Comparison of ENCODE assay signal across 20 cellular contexts in the genomic region with DNA sequence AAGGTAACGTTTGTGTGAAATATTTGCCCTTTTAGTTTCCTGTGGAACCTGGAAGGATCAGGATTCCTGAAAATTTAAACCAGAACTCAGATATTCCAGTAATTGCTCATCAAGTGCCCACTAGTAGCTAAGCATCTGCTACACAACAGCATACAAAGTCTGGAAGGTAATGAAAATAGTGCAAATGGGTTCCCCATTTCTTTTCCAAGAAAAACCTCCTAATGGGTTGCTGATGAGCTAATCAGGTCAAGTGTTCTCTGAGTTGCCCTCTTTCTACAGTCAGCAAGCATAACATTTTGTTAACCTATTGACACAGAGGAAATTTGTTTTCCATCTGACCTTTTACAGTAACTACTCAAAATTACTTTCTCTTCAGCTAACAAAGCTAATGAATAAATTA.
A peak's percentile ranks its signal among the peaks of the same experiment; 100 is the strongest.
DNase-seq lines count a peak whose midpoint lies in the region; ATAC-seq, FAIRE-seq and TF ChIP-seq lines count a peak whose summit lies in the region.
"Had no signal": no experiment of that assay in that cellular context is flagged by ENCODE, and none has a peak within 500 bp of the region (broad histone marks: within the 10 kb centered on the region; RNA-seq: fewer than 3 reads in every experiment).

No MANE protein-coding gene starts in this region.

- 44% methylated on average over 1 of the region's 1 CpG for WGBS in A549 (ENCODE audit: missing lambda C conversion rate)
- 0% methylated on average over 1 of the region's 1 CpG for WGBS in K562 (ENCODE audit: insufficient coverage, low coverage, missing lambda C conversion rate)

- no peak for ATAC-seq in A549
- no peak for ATAC-seq in K562
- ATAC-seq: CD8-positive, alpha-beta T cell had no signal

- H3K9me3 ChIP-seq in A549 (no peaks in the 10 kb centered on the region; the same call in 2 of the 3 replicates), K562 (replicated peaks; ENCODE audit: control insufficient read depth, insufficient read depth, low read depth, low read length) (no peaks in the 10 kb centered on the region)
- H3K9me3 ChIP-seq: BLaER1, Caco-2, HAP-1 had no signal

- H3K27ac ChIP-seq in A549 (no peak overlapping the region), K562 (ENCODE audit: extremely low read depth, low read depth, low read length) (no peak overlapping the region)
- H3K27ac ChIP-seq: BLaER1, C4-2B had no signal

- TF ChIP-seq POLR2A in A549 (IDR thresholded peaks at IDR 0.05; ENCODE audit: low read length), result no peak
- no peak for TF ChIP-seq POLR2A in K562 (conservative IDR thresholded peaks at IDR 0.05)

- BruUV-seq in K562 (replicated peaks; lab: Mats Ljungman, UMichigan), result no TSS peak

- FAIRE-seq in A549 (lab: Jason Lieb, UNC), result peak; percentile 74
- FAIRE-seq in K562 (lab: Jason Lieb, UNC), result no peak
- FAIRE-seq: GM12892, H54 had no signal

- intact Hi-C loops in K562 (cut with micrococcal nuclease), result no loop called here

- POLR2A ChIA-PET in A549 (lab: Yijun Ruan, JAX) (no interaction called here), K562 (lab: Yijun Ruan, JAX) (interaction anchor here (0.6 kb wide), 1 partner anchor 37 kb away, joined by 3 read pairs; no protein-coding TSS in a partner anchor)

- no peak for TF ChIP-seq CTCF in A549 (IDR thresholded peaks at IDR 0.05)
- TF ChIP-seq CTCF in K562 (IDR thresholded peaks at IDR 0.05 in 2 of 3, conservative IDR thresholded peaks at IDR 0.05 in 1 of 3; ENCODE audit: insufficient read depth in 2 of 3, low read depth in 1 of 3, low read length in 3 of 3), result no peak

- H3K4me1 ChIP-seq in A549 (no peaks in the 10 kb centered on the region), K562 (replicated peaks in 1 of 2; ENCODE audit: control insufficient read depth in 2 of 2, insufficient read depth in 2 of 2, low read length in 2 of 2) (no peaks in the 10 kb centered on the region)
- H3K4me1 ChIP-seq: BLaER1, Caco-2, HAP-1 had no signal

- DNase-seq in A549 (ENCODE audit: low read depth in 1 of 2, low spot score in 1 of 2) (no peak), NCI-H524 treated with DMSO at 0.1 percent for 48 hours (lab: John Stamatoyannopoulos, UW) (peak; percentile 5), K562 (ENCODE audit: extremely low read depth in 1 of 4, low spot score in 3 of 4) (no peak), stromal cell of bone marrow (ENCODE audit: low read depth) (peak; percentile 7), occipital lobe (lab: John Stamatoyannopoulos, UW) (no peak), pons (ENCODE audit: low spot score) (no peak), NCI-H69 (lab: John Stamatoyannopoulos, UW) (no peak)
- DNase-seq: 8988T; Caco-2; CD4-positive, CD25-positive, alpha-beta regulatory T cell; CD8-positive, alpha-beta T cell; DMS153; DND-41; GOT3; HFFc6 had no signal

- no peaks in the 10 kb centered on the region for H3K9me1 ChIP-seq in K562 (ENCODE audit: control insufficient read depth, insufficient read depth, low read length)

- H3K4me2 ChIP-seq in A549 (no peak overlapping the region), K562 (ENCODE audit: insufficient read depth, low read length) (no peak overlapping the region)
- H3K4me2 ChIP-seq: BLaER1 had no signal

- in situ Hi-C loops in K562 (cut with MboI), result no loop called here

- no peak overlapping the region for H3K9ac ChIP-seq in K562 (ENCODE audit: insufficient read depth in 1 of 2, low read depth in 2 of 2, low read length in 2 of 2)
- H3K9ac ChIP-seq: BLaER1 had no signal

- TF ChIP-seq RAD21 in A549 (conservative IDR thresholded peaks at IDR 0.05 in 1 of 2, IDR thresholded peaks at IDR 0.05 in 1 of 2), result no peak
- no peak for TF ChIP-seq RAD21 in K562 (CRISPR knock-in tag; conservative IDR thresholded peaks at IDR 0.05 in 1 of 2, IDR thresholded peaks at IDR 0.05 in 1 of 2)

- no peaks in the 10 kb centered on the region for H3K36me3 ChIP-seq in K562 (ENCODE audit: control insufficient read depth, insufficient read depth, low read length)
- H3K36me3 ChIP-seq: BLaER1, HAP-1 had no signal

- H3K79me2 ChIP-seq in K562 (ENCODE audit: control insufficient read depth, insufficient read depth, low read length), result no peaks in the 10 kb centered on the region

- no peaks in the 10 kb centered on the region for H4K20me1 ChIP-seq in K562 (replicated peaks; ENCODE audit: control insufficient read depth, insufficient read depth, low read length)
- H4K20me1 ChIP-seq: BLaER1 had no signal

- no peak overlapping the region for H2AFZ ChIP-seq in K562 (ENCODE audit: low read depth, low read length)

- CTCF ChIA-PET in A549 (lab: Yijun Ruan, JAX) (no interaction called here), K562 (lab: Yijun Ruan, JAX; ENCODE audit: low intra/inter-chr PET ratio) (no interaction called here)

- H3K4me3 ChIP-seq in A549 (no peak overlapping the region), K562 (no peak overlapping the region)
- H3K4me3 ChIP-seq: BLaER1, HAP-1 had no signal

- no peak for TF ChIP-seq EP300 in A549 (IDR thresholded peaks at IDR 0.05)
- no peak for TF ChIP-seq EP300 in K562 (IDR thresholded peaks at IDR 0.05; ENCODE audit: low read length)

- H3K27me3 ChIP-seq in K562 (ENCODE audit: control insufficient read depth in 2 of 2, insufficient read depth in 2 of 2, low read length in 2 of 2), result no peaks in the 10 kb centered on the region
- H3K27me3 ChIP-seq: BLaER1 had no signal

TF ChIP-seq in A549, 52 proteins besides CTCF, POLR2A, EP300 and RAD21:
- TF ChIP-seq RNF2 (IDR thresholded peaks at IDR 0.05; ENCODE audit: borderline replicate concordance, low read depth) (no peak), GATA3 (IDR thresholded peaks at IDR 0.05; ENCODE audit: borderline replicate concordance) (no peak)
TF ChIP-seq in A549: peak in this region for 0.

TF ChIP-seq in K562, 482 proteins besides CTCF, POLR2A, EP300 and RAD21:
- TF ChIP-seq STAT5A (IDR thresholded peaks at IDR 0.05; ENCODE audit: borderline replicate concordance, low read length) (no peak), HIVEP1 (CRISPR knock-in tag; IDR thresholded peaks at IDR 0.05) (no peak), SIX5 (IDR thresholded peaks at IDR 0.05; ENCODE audit: borderline replicate concordance in 1 of 2, insufficient read depth in 1 of 2, low read depth in 1 of 2, low read length in 2 of 2) (no peak), NFYB (IDR thresholded peaks at IDR 0.05; ENCODE audit: extremely low read depth, insufficient read length) (no peak), CBFB (CRISPR knock-in tag; IDR thresholded peaks at IDR 0.05) (no peak), ZNF263 (CRISPR knock-in tag; IDR thresholded peaks at IDR 0.05; ENCODE audit: borderline replicate concordance) (no peak), ID3 (CRISPR knock-in tag; IDR thresholded peaks at IDR 0.05) (no peak), ID3 (tag; IDR thresholded peaks at IDR 0.05) (0 out of 2 replicates have a peak, but pooled peaks have one; percentile 22)
- TF ChIP-seq, protein P1, sequence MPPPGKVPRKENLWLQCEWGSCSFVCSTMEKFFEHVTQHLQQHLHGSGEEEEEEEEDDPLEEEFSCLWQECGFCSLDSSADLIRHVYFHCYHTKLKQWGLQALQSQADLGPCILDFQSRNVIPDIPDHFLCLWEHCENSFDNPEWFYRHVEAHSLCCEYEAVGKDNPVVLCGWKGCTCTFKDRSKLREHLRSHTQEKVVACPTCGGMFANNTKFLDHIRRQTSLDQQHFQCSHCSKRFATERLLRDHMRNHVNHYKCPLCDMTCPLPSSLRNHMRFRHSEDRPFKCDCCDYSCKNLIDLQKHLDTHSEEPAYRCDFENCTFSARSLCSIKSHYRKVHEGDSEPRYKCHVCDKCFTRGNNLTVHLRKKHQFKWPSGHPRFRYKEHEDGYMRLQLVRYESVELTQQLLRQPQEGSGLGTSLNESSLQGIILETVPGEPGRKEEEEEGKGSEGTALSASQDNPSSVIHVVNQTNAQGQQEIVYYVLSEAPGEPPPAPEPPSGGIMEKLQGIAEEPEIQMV (tag; conservative IDR thresholded peaks at IDR 0.05; ENCODE audit: low read depth), result no peak
TF ChIP-seq in K562: peak in this region for 1.

Comparison
In these comparisons a context has a peak if more than half of its experiments do, and no peak if none do; other contexts are left out.
1. DNase-seq: peak in NCI-H524 treated with DMSO at 0.1 percent for 48 hours (single experiment) and stromal cell of bone marrow (single experiment); none in A549 (0 of 2), K562 (0 of 4), occipital lobe (single experiment), pons (single experiment) and NCI-H69 (single experiment).